In genomic region chr14:93965287-93965821, GRCh38 we compare ENCODE assay signal across 12 cellular contexts. TPM values are rescaled to one million over a fixed set of nuclear protein-coding genes. Genes with fewer than 3 reads are reported as not detected.
DNase-seq lines count a peak whose midpoint lies in the region; ATAC-seq and TF ChIP-seq lines count a peak whose summit lies in the region.
"Had no signal": no experiment of that assay in that cellular context is flagged by ENCODE, and none has a peak within 500 bp of the region (broad histone marks: within the 10 kb centered on the region; RNA-seq: fewer than 3 reads in every experiment).

No MANE protein-coding gene starts in this region.

- DNase-seq in COLO829 (ENCODE audit: low spot score): peak; percentile 82
- DNase-seq in dedifferentiated amniotic fluid mesenchymal stem cell (ENCODE audit: extremely low spot score): peak; percentile 85
- DNase-seq in renal cortical epithelial cell (ENCODE audit: low read depth): peak; percentile 100
- no peak for DNase-seq in NCI-H2196 (lab: John Stamatoyannopoulos, UW; ENCODE audit: unreplicated experiment)
- no peak for DNase-seq in HT-29 (ENCODE audit: low spot score)
- DNase-seq: activated CD4-positive, alpha-beta T cell treated with anti-CD3 and anti-CD28 coated beads for 4 hours; erythroblast; NCI-H2081 had no signal

- H2AFZ ChIP-seq in OCI-LY1 (ENCODE audit: low read length): no peak overlapping the region

- H3K4me2 ChIP-seq in OCI-LY1 (ENCODE audit: low read length): no peak overlapping the region

- no peak overlapping the region for H3K9ac ChIP-seq in OCI-LY1 (ENCODE audit: low read length)

- H3K4me1 ChIP-seq in OCI-LY1 (ENCODE audit: insufficient read depth, low read length, severe bottlenecking): peaks cover 84% of the 10 kb centered on the region
- H3K4me1 ChIP-seq: prostate gland had no signal

- H3K27me3 ChIP-seq in OCI-LY1 (ENCODE audit: insufficient read depth, low read length): no peaks in the 10 kb centered on the region

- H3K9me3 ChIP-seq in OCI-LY1 (ENCODE audit: low read length): no peaks in the 10 kb centered on the region
- H3K9me3 ChIP-seq: prostate gland had no signal

- H3K79me2 ChIP-seq in OCI-LY1 (ENCODE audit: insufficient read depth, low read length): no peaks in the 10 kb centered on the region

- H3K36me3 ChIP-seq in OCI-LY1 (ENCODE audit: insufficient read depth, low read length): no peaks in the 10 kb centered on the region; the same call in 1 of the 2 replicates
- H3K36me3 ChIP-seq: prostate gland had no signal

- no peaks in the 10 kb centered on the region for H3K9me2 ChIP-seq in OCI-LY1 (ENCODE audit: low read depth, low read length)

- H3K27ac ChIP-seq in OCI-LY1 (ENCODE audit: low read depth, low read length, poor library complexity, severe bottlenecking): peak overlapping the region; percentile 100
- H3K27ac ChIP-seq: prostate gland had no signal

- no peak overlapping the region for H3K4me3 ChIP-seq in OCI-LY1 (ENCODE audit: low read depth, low read length, poor library complexity, severe bottlenecking)
- H3K4me3 ChIP-seq: prostate gland had no signal

- ATAC-seq in GM21381 (IDR thresholded peaks at IDR 0.05; ENCODE audit: unreplicated experiment): no peak
- ATAC-seq in GM18519 (IDR thresholded peaks at IDR 0.05; ENCODE audit: low FRiP score, unreplicated experiment): no peak

- no peaks in the 10 kb centered on the region for H4K20me1 ChIP-seq in OCI-LY1 (ENCODE audit: insufficient read depth, low read length)

- TF ChIP-seq CTCF in OCI-LY1 (IDR thresholded peaks at IDR 0.05; ENCODE audit: low read length): no peak

- peaks cover 7% of the 10 kb centered on the region; the same call in 1 of the 2 replicates for H3F3A ChIP-seq in OCI-LY1 (ENCODE audit: insufficient read depth, low read length)

RNA-seq across cellular contexts. Expression of gene ASB2, which starts 11.0 kb away (rescaled TPM):
- 0.05 and 0.35 TPM in 2 replicates for total RNA-seq in renal cortical epithelial cell
- total RNA-seq in HT-29 (2014; rRNA removed; shearing (Covaris generic)): 0.05 and 0.16 TPM in 2 replicates

RNA-seq across cellular contexts. Expression of gene CCDC197, which starts 31.7 kb away (rescaled TPM):
- total RNA-seq in renal cortical epithelial cell: not detected in 2 replicates
- total RNA-seq in HT-29 (2014; rRNA removed; shearing (Covaris generic)): not detected in 2 replicates
- total RNA-seq: prostate gland had no signal

RNA-seq across cellular contexts. Expression of gene FAM181A, which starts 38.2 kb away (rescaled TPM):
- not detected in 2 replicates for total RNA-seq in renal cortical epithelial cell
- not detected in 2 replicates for total RNA-seq in HT-29 (2014; rRNA removed; shearing (Covaris generic))

Comparison
In these comparisons a context has a peak if more than half of its experiments do, and no peak if none do; other contexts are left out.
1. DNase-seq: peak in COLO829 (single experiment), dedifferentiated amniotic fluid mesenchymal stem cell (single experiment) and renal cortical epithelial cell (single experiment); none in NCI-H2196 (single experiment) and HT-29 (single experiment).